In the genomic region with DNA sequence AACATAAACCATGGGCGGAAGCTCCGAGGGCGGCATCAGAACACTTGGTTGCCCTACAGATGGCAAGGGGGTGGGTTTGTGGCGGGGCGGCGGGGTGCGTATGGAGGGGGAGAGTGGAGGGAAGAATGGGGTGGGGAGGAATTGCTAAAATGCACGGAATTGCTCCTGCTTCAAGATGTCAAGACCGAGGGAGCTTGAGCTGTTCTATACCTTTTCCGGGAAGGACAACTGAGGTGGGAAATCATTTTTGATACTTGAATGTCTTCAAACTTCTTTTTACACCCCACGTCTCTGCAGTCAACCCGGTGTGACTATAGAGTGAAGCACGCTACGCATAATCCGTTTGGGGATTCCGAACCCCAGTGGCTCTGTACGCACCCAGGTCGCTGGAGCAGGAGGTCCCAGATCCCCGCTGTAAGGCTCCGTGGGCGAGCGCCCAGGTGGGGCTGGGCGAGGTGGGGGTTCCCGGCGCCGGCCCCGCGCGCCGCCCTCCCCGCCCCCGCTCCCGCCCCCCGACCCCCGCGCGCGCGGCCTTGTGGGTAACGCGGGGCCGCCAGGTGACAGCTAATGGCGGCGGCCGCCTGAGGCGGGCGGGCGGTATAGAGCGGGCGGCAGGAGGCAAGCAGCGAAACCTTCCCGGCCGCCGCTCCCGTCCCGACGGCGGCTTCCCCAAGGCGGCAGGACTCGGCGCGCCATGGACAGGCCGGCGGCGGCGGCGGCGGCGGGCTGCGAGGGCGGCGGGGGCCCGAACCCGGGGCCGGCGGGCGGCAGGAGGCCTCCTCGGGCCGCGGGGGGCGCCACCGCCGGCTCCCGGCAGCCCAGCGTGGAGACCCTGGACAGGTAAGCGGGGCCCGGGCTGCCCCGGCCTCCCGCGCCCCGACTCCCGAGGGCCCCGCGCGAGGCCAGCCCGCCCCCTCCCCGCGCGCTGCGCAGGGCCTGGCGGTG, we compare ENCODE assay signal across 8 cellular contexts. TPM values are rescaled to one million over a fixed set of nuclear protein-coding genes. Genes with fewer than 3 reads are reported as not detected.
DNase-seq lines count a peak whose midpoint lies in the region; FAIRE-seq and TF ChIP-seq lines count a peak whose summit lies in the region.

A gene (plus strand): TSS at position 560 of the 945 bp plus-strand sequence. CDS start 135 bp downstream, at position 695.

- no peaks in the 10 kb centered on the region for H4K20me1 ChIP-seq in endothelial cell of umbilical vein (replicated peaks; ENCODE audit: control insufficient read depth, extremely low read depth, insufficient read depth, low read length)

- peak; percentile 82 for DNase-seq in GM13977 (ENCODE audit: low spot score)
- DNase-seq in HEK293T (ENCODE audit: extremely low spot score) = peak; percentile 70
- DNase-seq in NCI-H1105 (lab: John Stamatoyannopoulos, UW) = peak; percentile 38
- peak; percentile 80 for DNase-seq in activated CD8-positive, alpha-beta memory T cell treated with anti-CD3 and anti-CD28 coated beads for 24 hours
- peak; percentile 6 for DNase-seq in endothelial cell of umbilical vein (ENCODE audit: low read depth, low spot score)
- peak; percentile 41 for DNase-seq in testis
- no peak for DNase-seq in NCI-H446 treated with DMSO at 0.1 percent for 48 hours (lab: John Stamatoyannopoulos, UW)

- TF ChIP-seq POLR2A in endothelial cell of umbilical vein (IDR thresholded peaks at IDR 0.05; ENCODE audit: low read depth, low read length) (no peak), testis (IDR thresholded peaks at IDR 0.05) (no peak)

- POLR2A ChIA-PET in HEK293T (lab: Yijun Ruan, JAX) = interaction anchor here (0.6 kb wide), 1 partner anchor 20 kb away, joined by 3 read pairs; no protein-coding TSS in a partner anchor
- POLR2A ChIA-PET in endothelial cell of umbilical vein (lab: Charles Lee) = no interaction called here

- peak within 1 kb of the TSS; percentile 94 for H2AFZ ChIP-seq in endothelial cell of umbilical vein (ENCODE audit: low read depth, low read length)

- in situ Hi-C loops in GM13977 (cut with MboI; ENCODE audit: low pct_unique_long_range_greater_than_20kb, low sequenced_read_pairs, unreplicated experiment) = no loop called here

- H3K4me2 ChIP-seq in endothelial cell of umbilical vein (ENCODE audit: insufficient read depth, low read length) = peak within 1 kb of the TSS; percentile 91

- H3K79me2 ChIP-seq in endothelial cell of umbilical vein (ENCODE audit: control insufficient read depth, insufficient read depth, low read length) = peaks cover 37% of the 10 kb centered on the region

- no TSS peak for BruUV-seq in endothelial cell of umbilical vein (replicated peaks; lab: Mats Ljungman, UMichigan)

- peaks cover 20% of the 10 kb centered on the region for H3K4me1 ChIP-seq in endothelial cell of umbilical vein (ENCODE audit: control insufficient read depth, extremely low read depth, insufficient read depth, low read length)
- no peaks in the 10 kb centered on the region for H3K4me1 ChIP-seq in muscle layer of duodenum (ENCODE audit: control insufficient read depth in 1 of 2, insufficient read depth in 2 of 2, low read length in 2 of 2)
- no peaks in the 10 kb centered on the region for H3K4me1 ChIP-seq in testis

- H3K9ac ChIP-seq in endothelial cell of umbilical vein (replicated peaks; ENCODE audit: extremely low read depth, insufficient read depth, low read length) = peak within 1 kb of the TSS; percentile 74

- peak within 1 kb of the TSS; percentile 66 for H3K27ac ChIP-seq in endothelial cell of umbilical vein (ENCODE audit: insufficient read depth, low read depth, low read length)
- peak within 1 kb of the TSS; percentile 79 for H3K27ac ChIP-seq in muscle layer of duodenum (ENCODE audit: low read length)
- H3K27ac ChIP-seq in testis = peak within 1 kb of the TSS; percentile 81 to 87

- dilution Hi-C loops in endothelial cell of umbilical vein (cut with MboI; ENCODE audit: extremely low pct_ligation_motif_present, low sequenced_read_pairs) = no loop called here

- H3K36me3 ChIP-seq in endothelial cell of umbilical vein (ENCODE audit: control insufficient read depth in 2 of 2, extremely low read depth in 1 of 2, insufficient read depth in 2 of 2, low read length in 2 of 2) (no peaks in the 10 kb centered on the region), muscle layer of duodenum (ENCODE audit: control insufficient read depth in 1 of 2, insufficient read depth in 2 of 2, low read length in 2 of 2) (no peaks in the 10 kb centered on the region), testis (ENCODE audit: low read depth, missing control alignments) (no peaks in the 10 kb centered on the region)

- TF ChIP-seq CTCF in GM13977 (IDR thresholded peaks at IDR 0.05; ENCODE audit: extremely low read depth, insufficient read depth, missing control alignments) (no peak), endothelial cell of umbilical vein (IDR thresholded peaks at IDR 0.05; ENCODE audit: extremely low read depth in 1 of 2, insufficient read depth in 1 of 2, low read depth in 1 of 2, low read length in 2 of 2) (no peak), testis (IDR thresholded peaks at IDR 0.05) (no peak)

- no peaks in the 10 kb centered on the region for H3K9me1 ChIP-seq in endothelial cell of umbilical vein (replicated peaks; ENCODE audit: control insufficient read depth, extremely low read depth, insufficient read depth, low read length)

- intact Hi-C loops in endothelial cell of umbilical vein (cut with micrococcal nuclease) = no loop called here
- intact Hi-C loops in testis (cut with DNase I; ENCODE audit: low total_unique reads) = no loop called here

- H3K9me3 ChIP-seq in endothelial cell of umbilical vein (replicated peaks; ENCODE audit: control insufficient read depth, insufficient read depth, low read length) (no peaks in the 10 kb centered on the region), muscle layer of duodenum (ENCODE audit: control insufficient read depth in 1 of 2, low read length in 2 of 2) (no peaks in the 10 kb centered on the region), testis (no peaks in the 10 kb centered on the region)

- peak within 1 kb of the TSS; percentile 44 to 86 (median 68) for H3K4me3 ChIP-seq in endothelial cell of umbilical vein (replicated peaks in 1 of 3; ENCODE audit: insufficient read depth in 1 of 3, low read depth in 1 of 3, low read length in 3 of 3)
- peak within 1 kb of the TSS; percentile 66 to 69 for H3K4me3 ChIP-seq in muscle layer of duodenum (ENCODE audit: low read depth in 1 of 2, low read length in 2 of 2)
- peak within 1 kb of the TSS; percentile 53 to 66 for H3K4me3 ChIP-seq in testis

- CTCF ChIA-PET in HEK293T (lab: Yijun Ruan, JAX) = interaction anchor here (2.8 kb wide), 1 partner anchor 9 kb away, joined by 13 read pairs; no protein-coding TSS in a partner anchor
- CTCF ChIA-PET in endothelial cell of umbilical vein (lab: Charles Lee) = interaction anchor here (1.2 to 2.3 kb wide), 2 partner anchors 9 to 13 kb away, joined by 3 to 9 read pairs; no protein-coding TSS in a partner anchor

- 1% methylated on average over 10 to 11 of the region's 101 CpGs for WGBS in testis, 2 donors

- H3K27me3 ChIP-seq in endothelial cell of umbilical vein (ENCODE audit: control insufficient read depth in 2 of 2, insufficient read depth in 2 of 2, low read length in 2 of 2) (no peaks in the 10 kb centered on the region), muscle layer of duodenum (ENCODE audit: low read depth, low read length) (no peaks in the 10 kb centered on the region), testis (no peaks in the 10 kb centered on the region)

- FAIRE-seq in endothelial cell of umbilical vein (lab: Jason Lieb, UNC) = peak; percentile 70

TF ChIP-seq in HEK293T, 16 proteins besides CTCF, POLR2A, EP300 and RAD21 (continues in another document):
- TF ChIP-seq SUZ12 (IDR thresholded peaks at IDR 0.05) (no peak), ARNT (IDR thresholded peaks at IDR 0.05) (no peak), HDGF (IDR thresholded peaks at IDR 0.05; ENCODE audit: borderline replicate concordance) (no peak), ELF4 (IDR thresholded peaks at IDR 0.05) (no peak), ZNF384 (IDR thresholded peaks at IDR 0.05) (no peak), SP1 (IDR thresholded peaks at IDR 0.05) (no peak)
- TF ChIP-seq, protein P1, sequence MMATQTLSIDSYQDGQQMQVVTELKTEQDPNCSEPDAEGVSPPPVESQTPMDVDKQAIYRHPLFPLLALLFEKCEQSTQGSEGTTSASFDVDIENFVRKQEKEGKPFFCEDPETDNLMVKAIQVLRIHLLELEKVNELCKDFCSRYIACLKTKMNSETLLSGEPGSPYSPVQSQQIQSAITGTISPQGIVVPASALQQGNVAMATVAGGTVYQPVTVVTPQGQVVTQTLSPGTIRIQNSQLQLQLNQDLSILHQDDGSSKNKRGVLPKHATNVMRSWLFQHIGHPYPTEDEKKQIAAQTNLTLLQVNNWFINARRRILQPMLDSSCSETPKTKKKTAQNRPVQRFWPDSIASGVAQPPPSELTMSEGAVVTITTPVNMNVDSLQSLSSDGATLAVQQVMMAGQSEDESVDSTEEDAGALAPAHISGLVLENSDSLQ (IDR thresholded peaks at IDR 0.05) = no peak

TF ChIP-seq in endothelial cell of umbilical vein, 7 proteins besides CTCF, POLR2A, EP300 and RAD21:
- TF ChIP-seq MYC (IDR thresholded peaks at IDR 0.05; ENCODE audit: low read depth, low read length) (no peak), GATA2 (IDR thresholded peaks at IDR 0.05; ENCODE audit: insufficient read depth, insufficient read length, low read depth, low read length) (no peak), JUN (IDR thresholded peaks at IDR 0.05; ENCODE audit: borderline replicate concordance, insufficient read depth, insufficient read length, low read depth) (no peak), EZH2 (IDR thresholded peaks at IDR 0.05; ENCODE audit: borderline replicate concordance, low read depth, low read length, severe bottlenecking) (no peak), FOS (IDR thresholded peaks at IDR 0.05; ENCODE audit: borderline replicate concordance, insufficient read depth, low read length) (no peak), POLR2AphosphoS5 (IDR thresholded peaks at IDR 0.05; ENCODE audit: insufficient read depth, low read depth, low read length) (no peak)
- TF ChIP-seq, protein P2, sequence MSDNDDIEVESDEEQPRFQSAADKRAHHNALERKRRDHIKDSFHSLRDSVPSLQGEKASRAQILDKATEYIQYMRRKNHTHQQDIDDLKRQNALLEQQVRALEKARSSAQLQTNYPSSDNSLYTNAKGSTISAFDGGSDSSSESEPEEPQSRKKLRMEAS (IDR thresholded peaks at IDR 0.05; ENCODE audit: insufficient read depth, insufficient read length) = no peak

RNA-seq across cellular contexts. Expression of the gene that starts here (rescaled TPM):
- total RNA-seq in endothelial cell of umbilical vein = 20.3 and 20.7 TPM in 2 replicates
- 17.1 and 17.6 TPM in 2 replicates for polyA plus RNA-seq in endothelial cell of umbilical vein
- 13.9 and 14.1 TPM in 2 replicates for polyA plus RNA-seq in endothelial cell of umbilical vein (2011; cell fraction: cytosol; rRNA removed)
- 50.3 and 68.8 TPM in 2 replicates for polyA plus RNA-seq in endothelial cell of umbilical vein (2011; cell fraction: nucleus; rRNA removed)
- polyA plus RNA-seq in endothelial cell of umbilical vein (2012) = 19.2 and 22.8 TPM in 2 replicates
- polyA minus RNA-seq in endothelial cell of umbilical vein = 24.5 and 30.0 TPM in 2 replicates
- polyA minus RNA-seq in endothelial cell of umbilical vein (2011; cell fraction: cytosol; rRNA and poly(A)+ RNA removed) = 18.3 TPM
- polyA minus RNA-seq in endothelial cell of umbilical vein (2011; cell fraction: nucleus; rRNA and poly(A)+ RNA removed) = 22.5 and 28.6 TPM in 2 replicates
- total RNA-seq in testis = 10 to 100 TPM; 50.3 to 57.2 TPM
- polyA plus RNA-seq in testis (ENCODE audit: insufficient read depth, low read depth, low replicate concordance) = 26.1 TPM
